21 cellular contexts compared by ENCODE assay signal in the genomic region with DNA sequence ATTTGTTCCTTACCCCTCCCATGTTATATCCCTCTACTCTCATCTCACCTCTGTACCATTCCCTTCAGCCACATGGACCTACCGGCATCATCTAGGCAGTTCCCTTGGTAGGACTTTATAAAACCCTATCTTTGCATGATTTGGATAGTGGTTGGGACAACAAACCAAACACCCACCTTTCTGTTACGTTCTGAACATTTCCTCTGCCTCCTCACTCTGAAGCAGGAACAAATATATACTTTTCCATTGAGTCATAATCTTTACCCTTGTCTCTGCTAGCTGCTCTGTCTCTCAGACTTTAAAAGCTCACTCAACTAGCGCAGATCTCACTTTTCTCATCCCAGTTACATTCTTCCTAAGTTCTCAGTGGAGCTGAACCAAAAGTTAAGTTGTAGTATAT. TPM values are rescaled to one million over a fixed set of nuclear protein-coding genes. Genes with fewer than 3 reads are reported as not detected.
A peak's percentile ranks its signal among the peaks of the same experiment; 100 is the strongest.
DNase-seq lines count a peak whose midpoint lies in the region; TF ChIP-seq lines count a peak whose summit lies in the region.
"Had no signal": no experiment of that assay in that cellular context is flagged by ENCODE, and none has a peak within 500 bp of the region (broad histone marks: within the 10 kb centered on the region; RNA-seq: fewer than 3 reads in every experiment).

No MANE protein-coding gene starts in this region.

- POLR2A ChIA-PET in activated CD4-positive, alpha-beta memory T cell treated with anti-CD3 and anti-CD28 coated beads for 36 hours (lab: Charles Lee), result no interaction called here
- POLR2A ChIA-PET in activated CD4-positive, alpha-beta memory T cell treated with anti-CD3 and anti-CD28 coated beads, Interleukin-2, amount 10 ng/mL, durations not matched to agents 7 days and 5 days (lab: Charles Lee), result no interaction called here

- peaks cover under 1% of the 10 kb centered on the region for H3K36me3 Mint-ChIP-seq in activated CD4-positive, alpha-beta memory T cell treated with anti-CD3 and anti-CD28 coated beads for 36 hours
- peaks cover 10% of the 10 kb centered on the region for H3K36me3 Mint-ChIP-seq in activated CD4-positive, alpha-beta memory T cell treated with anti-CD3 and anti-CD28 coated beads, Interleukin-2, amount 10 ng/mL, durations not matched to agents 7 days and 5 days (ENCODE audit: low read depth)
- peaks cover 15% of the 10 kb centered on the region for H3K36me3 Mint-ChIP-seq in HFFc6 (ENCODE audit: low read depth)

- H3K27me3 Mint-ChIP-seq in activated CD4-positive, alpha-beta memory T cell treated with anti-CD3 and anti-CD28 coated beads for 36 hours, result no peaks in the 10 kb centered on the region
- H3K27me3 Mint-ChIP-seq in activated CD4-positive, alpha-beta memory T cell treated with anti-CD3 and anti-CD28 coated beads, Interleukin-2, amount 10 ng/mL, durations not matched to agents 7 days and 5 days, result no peaks in the 10 kb centered on the region
- no peaks in the 10 kb centered on the region for H3K27me3 Mint-ChIP-seq in HFFc6 (ENCODE audit: insufficient read depth)

- H3K4me1 ChIP-seq in osteoblast (ENCODE audit: insufficient read depth, low read length), result peaks cover 5% of the 10 kb centered on the region
- H3K4me1 ChIP-seq: Caco-2 had no signal

- H3K4me2 ChIP-seq in osteoblast (ENCODE audit: insufficient read depth, low read length), result peak overlapping the region; percentile 18
- H3K4me2 ChIP-seq: KMS-11 had no signal

- peaks cover 45% of the 10 kb centered on the region for H3K4me1 Mint-ChIP-seq in activated CD4-positive, alpha-beta memory T cell treated with anti-CD3 and anti-CD28 coated beads for 36 hours (ENCODE audit: low read depth)
- H3K4me1 Mint-ChIP-seq in activated CD4-positive, alpha-beta memory T cell treated with anti-CD3 and anti-CD28 coated beads, Interleukin-2, amount 10 ng/mL, durations not matched to agents 7 days and 5 days, result peaks cover 8% of the 10 kb centered on the region
- H3K4me1 Mint-ChIP-seq in HFFc6 (ENCODE audit: low read depth), result peaks cover 16% of the 10 kb centered on the region
- H3K4me1 Mint-ChIP-seq: endodermal cell had no signal

- TF ChIP-seq CTCF in HFFc6 (IDR thresholded peaks at IDR 0.05) (no peak), brain microvascular endothelial cell (IDR thresholded peaks at IDR 0.05; ENCODE audit: low read depth, low read length, missing control alignments) (no peak), osteoblast (IDR thresholded peaks at IDR 0.05; ENCODE audit: extremely low read depth, low read depth, low read length) (no peak)

- in situ Hi-C loops in brain microvascular endothelial cell (cut with HindIII; ENCODE audit: low pct_ligation_motif_present, low sequenced_read_pairs), result no loop called here

- peaks cover 58% of the 10 kb centered on the region for H4K20me1 ChIP-seq in osteoblast (ENCODE audit: insufficient read depth, low read length)

- no peak for DNase-seq in activated CD4-positive, alpha-beta memory T cell treated with anti-CD3 and anti-CD28 coated beads for 36 hours
- no peak for DNase-seq in activated CD4-positive, alpha-beta memory T cell treated with anti-CD3 and anti-CD28 coated beads, Interleukin-2, amount 10 ng/mL, durations not matched to agents 7 days and 5 days
- no peak for DNase-seq in HFFc6
- DNase-seq in brain microvascular endothelial cell, result peak; percentile 7
- DNase-seq in osteoblast (ENCODE audit: insufficient read length, low spot score, missing footprints), result peak; percentile 67
- DNase-seq in COLO668 (lab: John Stamatoyannopoulos, UW; ENCODE audit: unreplicated experiment), result no peak
- DNase-seq in NOMO-1 treated with DMSO at 0.1 percent for 48 hours (lab: John Stamatoyannopoulos, UW; ENCODE audit: unreplicated experiment), result no peak
- no peak for DNase-seq in NOMO-1 treated with dmso at 0.1 percent for 144 hours (lab: John Stamatoyannopoulos, UW; ENCODE audit: unreplicated experiment)
- DNase-seq: activated CD4-positive, alpha-beta T cell treated with anti-CD3 and anti-CD28 coated beads, Interleukin-2, amount 50 U/mL, for 4 hours; activated gamma-delta T cell; Caco-2; caudate nucleus; endodermal cell; foreskin keratinocyte; GDM1; NCI-H2227 treated with DMSO at 0.1 percent for 48 hours; SHP77 treated with DMSO at 0.1 percent for 48 hours; small intestine; stimulated activated naive CD4-positive, alpha-beta T cell; T1000 had no signal

- H3K9me3 Mint-ChIP-seq in activated CD4-positive, alpha-beta memory T cell treated with anti-CD3 and anti-CD28 coated beads for 36 hours, result peaks cover 1% of the 10 kb centered on the region
- H3K9me3 Mint-ChIP-seq in activated CD4-positive, alpha-beta memory T cell treated with anti-CD3 and anti-CD28 coated beads, Interleukin-2, amount 10 ng/mL, durations not matched to agents 7 days and 5 days, result peaks cover 2% of the 10 kb centered on the region
- no peaks in the 10 kb centered on the region for H3K9me3 Mint-ChIP-seq in HFFc6

- no peaks in the 10 kb centered on the region for H3K36me3 ChIP-seq in brain microvascular endothelial cell (replicated peaks)
- no peaks in the 10 kb centered on the region for H3K36me3 ChIP-seq in osteoblast (ENCODE audit: insufficient read depth, low read length)

- H3K4me3 ChIP-seq in brain microvascular endothelial cell (ENCODE audit: low read depth, low read length) (no peak overlapping the region), osteoblast (ENCODE audit: insufficient read depth, low read length) (no peak overlapping the region)

- no peaks in the 10 kb centered on the region for H3K9me3 ChIP-seq in osteoblast (ENCODE audit: low read depth, low read length)
- H3K9me3 ChIP-seq: Caco-2 had no signal

- H3K27me3 ChIP-seq in brain microvascular endothelial cell (replicated peaks) (no peaks in the 10 kb centered on the region), osteoblast (ENCODE audit: insufficient read depth, low read length) (no peaks in the 10 kb centered on the region)
- H3K27me3 ChIP-seq: foreskin keratinocyte had no signal

- peak overlapping the region; percentile 40 for H3K27ac Mint-ChIP-seq in activated CD4-positive, alpha-beta memory T cell treated with anti-CD3 and anti-CD28 coated beads for 36 hours
- H3K27ac Mint-ChIP-seq in activated CD4-positive, alpha-beta memory T cell treated with anti-CD3 and anti-CD28 coated beads, Interleukin-2, amount 10 ng/mL, durations not matched to agents 7 days and 5 days, result no peak overlapping the region
- H3K27ac Mint-ChIP-seq in HFFc6, result peak overlapping the region; percentile 41
- H3K27ac Mint-ChIP-seq: endodermal cell had no signal

- intact Hi-C loops in activated CD4-positive, alpha-beta memory T cell treated with anti-CD3 and anti-CD28 coated beads for 36 hours (cut with micrococcal nuclease), result no loop called here

- CTCF ChIA-PET in activated CD4-positive, alpha-beta memory T cell treated with anti-CD3 and anti-CD28 coated beads for 36 hours (lab: Charles Lee), result interaction anchor here (0.8 kb wide), 1 partner anchor 140 kb away, joined by 3 read pairs; no protein-coding TSS in a partner anchor
- CTCF ChIA-PET in activated CD4-positive, alpha-beta memory T cell treated with anti-CD3 and anti-CD28 coated beads, Interleukin-2, amount 10 ng/mL, durations not matched to agents 7 days and 5 days (lab: Charles Lee), result interaction anchor here (1.3 kb wide), 1 partner anchor 8 kb away, joined by 5 read pairs; no protein-coding TSS in a partner anchor

- H3K4me3 Mint-ChIP-seq in activated CD4-positive, alpha-beta memory T cell treated with anti-CD3 and anti-CD28 coated beads for 36 hours, result peak overlapping the region; percentile 7
- H3K4me3 Mint-ChIP-seq in activated CD4-positive, alpha-beta memory T cell treated with anti-CD3 and anti-CD28 coated beads, Interleukin-2, amount 10 ng/mL, durations not matched to agents 7 days and 5 days, result no peak overlapping the region
- H3K4me3 Mint-ChIP-seq in HFFc6, result no peak overlapping the region
- H3K4me3 Mint-ChIP-seq: endodermal cell had no signal

- H3K27ac ChIP-seq in brain microvascular endothelial cell (no peak overlapping the region), osteoblast (ENCODE audit: low read depth, low read length) (no peak overlapping the region)
- H3K27ac ChIP-seq: foreskin keratinocyte, KMS-11 had no signal

- no peak overlapping the region for H2AFZ ChIP-seq in osteoblast (ENCODE audit: low read length)

- H3K79me2 ChIP-seq in osteoblast (ENCODE audit: insufficient read depth, low read length), result peaks cover 96% of the 10 kb centered on the region

RNA-seq across cellular contexts. Expression of a gene that starts 17.8 kb away (rescaled TPM):
- 10 to 100 TPM; 58.1 to 61.1 TPM for total RNA-seq in activated CD4-positive, alpha-beta memory T cell treated with anti-CD3 and anti-CD28 coated beads for 36 hours
- 10 to 100 TPM; 55.9 to 60.5 TPM for total RNA-seq in activated CD4-positive, alpha-beta memory T cell treated with anti-CD3 and anti-CD28 coated beads, Interleukin-2, amount 10 ng/mL, durations not matched to agents 7 days and 5 days
- total RNA-seq in HFFc6 (2021; fragmentation: NEBNext Ultra II Directional; extraction: Animal tissue kit (Norgen Biotek cat#: 25700)), result 10 to 100 TPM; 57.8 to 67.0 (median 62.2) TPM
- 21.0 and 21.2 TPM in 2 replicates for total RNA-seq in osteoblast

Comparison
In these comparisons a context has a peak if more than half of its experiments do, and no peak if none do; other contexts are left out.
1. DNase-seq: peak in brain microvascular endothelial cell (single experiment) and osteoblast (single experiment); none in activated CD4-positive, alpha-beta memory T cell treated with anti-CD3 and anti-CD28 coated beads for 36 hours (single experiment), activated CD4-positive, alpha-beta memory T cell treated with anti-CD3 and anti-CD28 coated beads, Interleukin-2, amount 10 ng/mL, durations not matched to agents 7 days and 5 days (single experiment), HFFc6 (single experiment), COLO668 (single experiment), NOMO-1 treated with DMSO at 0.1 percent for 48 hours (single experiment) and NOMO-1 treated with dmso at 0.1 percent for 144 hours (single experiment).